Comparison of ENCODE assay signal across 10 cellular contexts in the genomic region with DNA sequence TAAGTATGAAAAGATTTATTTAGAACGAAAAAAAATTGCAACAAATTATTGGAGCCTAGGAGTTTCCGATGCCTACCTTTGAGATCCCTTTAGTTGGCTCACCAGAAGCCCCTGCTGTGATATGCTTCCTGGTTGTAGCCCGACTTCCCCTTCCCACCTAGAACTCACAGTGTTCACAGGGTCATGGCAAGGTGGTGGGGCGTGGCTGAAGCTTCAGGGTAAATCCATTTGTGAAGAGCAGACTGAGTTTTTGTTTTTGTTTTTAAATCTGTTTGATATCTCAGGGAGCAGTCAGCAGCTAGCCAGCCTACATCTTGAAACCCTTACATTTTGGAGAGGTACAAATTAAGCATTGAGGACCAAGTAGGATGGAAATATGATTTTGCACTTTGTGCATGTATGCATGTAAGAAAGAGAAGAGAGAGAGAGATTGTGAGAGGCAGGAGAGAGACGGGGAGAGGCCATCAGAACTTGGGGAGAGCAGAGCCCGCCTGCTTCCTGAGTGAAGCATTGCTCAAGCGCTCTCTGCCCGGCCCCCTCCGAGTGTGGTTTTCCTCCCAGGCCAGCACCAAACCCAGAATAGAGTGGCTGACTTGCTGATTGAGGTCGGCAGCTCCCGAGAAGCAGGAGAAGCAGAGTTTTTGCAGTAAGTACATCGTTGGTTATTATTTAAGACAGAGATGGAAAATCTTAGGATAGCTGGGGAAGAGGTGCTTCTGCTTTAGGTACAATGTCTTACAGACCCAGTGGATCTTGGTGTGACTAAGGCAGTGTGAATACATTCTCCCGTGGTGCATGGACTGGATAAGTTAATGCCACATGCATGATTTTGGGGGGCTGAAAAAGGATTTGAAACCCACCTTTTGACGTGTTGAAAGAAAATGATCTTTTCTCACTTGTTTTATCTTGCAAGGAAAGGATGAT.
DNase-seq lines count a peak whose midpoint lies in the region; ATAC-seq, FAIRE-seq and TF ChIP-seq lines count a peak whose summit lies in the region.
"Had no signal": no experiment of that assay in that cellular context is flagged by ENCODE, and none has a peak within 500 bp of the region (broad histone marks: within the 10 kb centered on the region; RNA-seq: fewer than 3 reads in every experiment).

No MANE protein-coding gene starts in this region.

- peak overlapping the region in 1 of 3 donors; percentile 18 for H3K4me3 ChIP-seq in right lobe of liver
- no peak overlapping the region for H3K4me3 ChIP-seq in HepG2 (replicated peaks in 1 of 3; ENCODE audit: insufficient read depth in 1 of 3, low read depth in 2 of 3, low read length in 3 of 3)
- H3K4me3 ChIP-seq in choroid plexus epithelial cell (ENCODE audit: low read depth, low read length), result no peak overlapping the region

- ATAC-seq in right lobe of liver (peak; percentile 58 to 79 (median 72)), HepG2 (no peak), omental fat pad (ENCODE audit: low FRiP score) (peak; percentile 68), HG03469 (IDR thresholded peaks at IDR 0.05; ENCODE audit: unreplicated experiment) (no peak), GM21529 (IDR thresholded peaks at IDR 0.05; ENCODE audit: unreplicated experiment) (no peak)

- H3K9ac ChIP-seq in HepG2 (ENCODE audit: insufficient read depth, low read depth, low read length), result no peak overlapping the region

- TF ChIP-seq EP300 in HepG2 (IDR thresholded peaks at IDR 0.05; ENCODE audit: low read depth in 2 of 2, low read length in 2 of 2) (no peak), HepG2 (CRISPR knock-in tag; IDR thresholded peaks at IDR 0.05; ENCODE audit: borderline replicate concordance) (no peak)

- no TSS peak for BruUV-seq in HepG2 (replicated peaks; lab: Mats Ljungman, UMichigan)

- no peak overlapping the region for H3K4me2 ChIP-seq in HepG2 (ENCODE audit: low read depth, low read length)

- H3K36me3 ChIP-seq in right lobe of liver, result no peaks in the 10 kb centered on the region
- no peaks in the 10 kb centered on the region for H3K36me3 ChIP-seq in HepG2 (replicated peaks in 1 of 2; ENCODE audit: control insufficient read depth in 1 of 2, insufficient read depth in 2 of 2, low read length in 2 of 2)

- H3K27ac ChIP-seq in right lobe of liver (peak overlapping the region in 2 of 3 donors; percentile 5 to 15), HepG2 (ENCODE audit: extremely low read length, insufficient read depth, low read length) (no peak overlapping the region)
- H3K27ac ChIP-seq: C4-2B had no signal

- WGBS in right lobe of liver (ENCODE audit: insufficient coverage, low coverage, low lambda C conversion rate, missing lambda C conversion rate), result 16% methylated on average over 14 of the region's 14 CpGs
- 4% methylated on average over 14 of the region's 14 CpGs for WGBS in HepG2 (ENCODE audit: low lambda C conversion rate)

- TF ChIP-seq CTCF in right lobe of liver (IDR thresholded peaks at IDR 0.05), result no peak
- no peak for TF ChIP-seq CTCF in HepG2 (CRISPR knock-in tag; IDR thresholded peaks at IDR 0.05)
- no peak for TF ChIP-seq CTCF in choroid plexus epithelial cell (conservative IDR thresholded peaks at IDR 0.05; ENCODE audit: low read depth, low read length)
- TF ChIP-seq CTCF in omental fat pad (IDR thresholded peaks at IDR 0.05), result no peak

- intact Hi-C loops in right lobe of liver (cut with DNase I) (no loop called here), HepG2 (cut with micrococcal nuclease; ENCODE audit: unreplicated experiment) (no loop called here)

- H3K79me2 ChIP-seq in HepG2 (ENCODE audit: insufficient read depth, low read length), result no peaks in the 10 kb centered on the region

- peaks cover 32% of the 10 kb centered on the region for H3K4me1 Mint-ChIP-seq in T-helper 2 cell treated with Interferon-gamma antibody and Interleukin-4, amounts not matched to agents 5 μg/mL and 100 μg/mL, for 36 hours (ENCODE audit: low read depth)

- no peaks in the 10 kb centered on the region for H3K4me1 ChIP-seq in right lobe of liver
- H3K4me1 ChIP-seq in HepG2 (ENCODE audit: insufficient read depth, low read length), result no peaks in the 10 kb centered on the region

- no peak for TF ChIP-seq RAD21 in HepG2 (CRISPR knock-in tag; IDR thresholded peaks at IDR 0.05)

- peak overlapping the region; percentile 79 for H3K27ac Mint-ChIP-seq in T-helper 2 cell treated with Interferon-gamma antibody and Interleukin-4, amounts not matched to agents 5 μg/mL and 100 μg/mL, for 36 hours

- no peak for TF ChIP-seq POLR2A in right lobe of liver (IDR thresholded peaks at IDR 0.05)
- TF ChIP-seq POLR2A in HepG2 (IDR thresholded peaks at IDR 0.05; ENCODE audit: insufficient read depth in 1 of 2, low read depth in 2 of 2, low read length in 2 of 2), result no peak

- peak overlapping the region; percentile 78 for H3K4me3 Mint-ChIP-seq in T-helper 2 cell treated with Interferon-gamma antibody and Interleukin-4, amounts not matched to agents 5 μg/mL and 100 μg/mL, for 36 hours

- in situ Hi-C loops in HepG2 (cut with HindIII; ENCODE audit: extremely low pct_ligation_motif_present, low pct_unique_long_range_greater_than_20kb), result no loop called here

- no peaks in the 10 kb centered on the region for H4K20me1 ChIP-seq in HepG2 (ENCODE audit: insufficient read depth, low read length)

- no peaks in the 10 kb centered on the region for H3K9me3 Mint-ChIP-seq in T-helper 2 cell treated with Interferon-gamma antibody and Interleukin-4, amounts not matched to agents 5 μg/mL and 100 μg/mL, for 36 hours

- DNase-seq in right lobe of liver (peak in 1 of 3 donors; percentile 34), HepG2 (ENCODE audit: low spot score) (no peak), choroid plexus epithelial cell (ENCODE audit: low read depth) (peak; percentile 71), omental fat pad (ENCODE audit: low spot score) (no peak), NCI-H1105 treated with DMSO at 0.1 percent for 48 hours (lab: John Stamatoyannopoulos, UW) (no peak)
- DNase-seq in T-helper 2 cell treated with Interferon-gamma antibody and Interleukin-4, amounts not matched to agents 5 μg/mL and 100 μg/mL, for 36 hours (ENCODE audit: low spot score), result peak; percentile 30

- H3K27me3 ChIP-seq in right lobe of liver (no peaks in the 10 kb centered on the region), HepG2 (ENCODE audit: control insufficient read depth in 1 of 2, insufficient read depth in 2 of 2, low read length in 2 of 2) (peaks cover 5 to 26% of the 10 kb centered on the region in 2 experiments)

- H3K9me3 ChIP-seq in right lobe of liver (no peaks in the 10 kb centered on the region), HepG2 (ENCODE audit: low read length) (no peaks in the 10 kb centered on the region)

- CTCF ChIA-PET in HepG2 (lab: Yijun Ruan, JAX; ENCODE audit: low intra/inter-chr PET ratio, low total read pairs), result no interaction called here

- no peak overlapping the region for H2AFZ ChIP-seq in HepG2 (ENCODE audit: low read length)

- POLR2A ChIA-PET in HepG2 (lab: Yijun Ruan, JAX), result no interaction called here

- H3K27me3 Mint-ChIP-seq in T-helper 2 cell treated with Interferon-gamma antibody and Interleukin-4, amounts not matched to agents 5 μg/mL and 100 μg/mL, for 36 hours (ENCODE audit: low read depth), result no peaks in the 10 kb centered on the region

- FAIRE-seq in HepG2 (lab: Jason Lieb, UNC), result no peak
- FAIRE-seq: TTC549 had no signal

- H3K36me3 Mint-ChIP-seq in T-helper 2 cell treated with Interferon-gamma antibody and Interleukin-4, amounts not matched to agents 5 μg/mL and 100 μg/mL, for 36 hours (ENCODE audit: low read depth), result no peaks in the 10 kb centered on the region

TF ChIP-seq in HepG2, 621 proteins besides CTCF, POLR2A, EP300 and RAD21:
- TF ChIP-seq, protein P1, sequence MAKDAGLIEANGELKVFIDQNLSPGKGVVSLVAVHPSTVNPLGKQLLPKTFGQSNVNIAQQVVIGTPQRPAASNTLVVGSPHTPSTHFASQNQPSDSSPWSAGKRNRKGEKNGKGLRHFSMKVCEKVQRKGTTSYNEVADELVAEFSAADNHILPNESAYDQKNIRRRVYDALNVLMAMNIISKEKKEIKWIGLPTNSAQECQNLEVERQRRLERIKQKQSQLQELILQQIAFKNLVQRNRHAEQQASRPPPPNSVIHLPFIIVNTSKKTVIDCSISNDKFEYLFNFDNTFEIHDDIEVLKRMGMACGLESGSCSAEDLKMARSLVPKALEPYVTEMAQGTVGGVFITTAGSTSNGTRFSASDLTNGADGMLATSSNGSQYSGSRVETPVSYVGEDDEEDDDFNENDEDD (CRISPR knock-in tag; IDR thresholded peaks at IDR 0.05; ENCODE audit: borderline replicate concordance), result no peak
- TF ChIP-seq ZNF549 (CRISPR knock-in tag; IDR thresholded peaks at IDR 0.05) (no peak), ZNF329 (CRISPR knock-in tag; IDR thresholded peaks at IDR 0.05; ENCODE audit: low read depth) (no peak), HIVEP1 (CRISPR knock-in tag; IDR thresholded peaks at IDR 0.05) (no peak), RBAK (CRISPR knock-in tag; IDR thresholded peaks at IDR 0.05) (no peak), TOPORS (CRISPR knock-in tag; IDR thresholded peaks at IDR 0.05) (no peak), ZNF772 (CRISPR knock-in tag; IDR thresholded peaks at IDR 0.05) (no peak)

Comparison
In these comparisons a context has a peak if more than half of its experiments do, and no peak if none do; other contexts are left out.
1. ATAC-seq: peak in right lobe of liver (4 of 4) and omental fat pad (single experiment); none in HepG2 (single experiment), HG03469 (single experiment) and GM21529 (single experiment).
2. DNase-seq: peak in T-helper 2 cell treated with Interferon-gamma antibody and Interleukin-4, amounts not matched to agents 5 μg/mL and 100 μg/mL, for 36 hours (single experiment) and choroid plexus epithelial cell (single experiment); none in HepG2 (single experiment), omental fat pad (single experiment) and NCI-H1105 treated with DMSO at 0.1 percent for 48 hours (single experiment).